20 cellular contexts compared by ENCODE assay signal in the genomic region with DNA sequence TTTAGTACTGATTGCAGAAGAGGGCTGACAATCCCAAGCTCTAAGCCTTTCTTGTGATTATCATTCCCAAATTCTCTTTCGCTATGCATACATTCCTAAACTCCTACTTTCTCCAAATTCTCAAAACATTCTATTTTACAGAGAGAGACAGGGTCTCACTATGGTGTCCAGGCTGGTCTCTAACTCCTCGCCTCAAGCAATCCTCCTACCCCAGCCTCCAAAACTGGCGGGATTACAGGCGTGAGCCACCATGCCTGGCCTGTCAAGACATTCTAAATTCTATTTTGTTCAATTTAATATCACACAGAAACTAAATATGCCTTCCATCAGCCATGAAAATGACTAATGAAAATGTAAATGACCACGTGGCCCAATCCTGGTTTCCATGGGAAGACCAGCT. TPM values are rescaled to one million over a fixed set of nuclear protein-coding genes. Genes with fewer than 3 reads are reported as not detected.
A peak's percentile ranks its signal among the peaks of the same experiment; 100 is the strongest.
DNase-seq lines count a peak whose midpoint lies in the region; ATAC-seq and TF ChIP-seq lines count a peak whose summit lies in the region.
"Had no signal": no experiment of that assay in that cellular context is flagged by ENCODE, and none has a peak within 500 bp of the region (broad histone marks: within the 10 kb centered on the region; RNA-seq: fewer than 3 reads in every experiment).

No MANE protein-coding gene starts in this region.

- H4K91ac ChIP-seq in trophoblast cell (ENCODE audit: low read depth, low read length): no peak overlapping the region

- H3K27ac Mint-ChIP-seq in activated CD4-positive, alpha-beta T cell treated with anti-CD3 and anti-CD28 coated beads for 36 hours: peak overlapping the region; percentile 27
- H3K27ac Mint-ChIP-seq in effector memory CD8-positive, alpha-beta T cell: peak overlapping the region; percentile 14 to 35

- H3K9ac ChIP-seq in trophoblast cell (ENCODE audit: low read length): no peak overlapping the region

- CTCF ChIA-PET in activated CD4-positive, alpha-beta T cell treated with anti-CD3 and anti-CD28 coated beads for 36 hours (lab: Charles Lee): interaction anchor here (1.6 kb wide), 1 partner anchor 15 kb away, joined by 4 read pairs; no protein-coding TSS in a partner anchor
- CTCF ChIA-PET in HEK293 (lab: Yijun Ruan, JAX): no interaction called here

- H3K9me3 Mint-ChIP-seq in activated CD4-positive, alpha-beta T cell treated with anti-CD3 and anti-CD28 coated beads for 36 hours (ENCODE audit: low read depth): no peaks in the 10 kb centered on the region
- no peaks in the 10 kb centered on the region for H3K9me3 Mint-ChIP-seq in effector memory CD8-positive, alpha-beta T cell
- H3K9me3 Mint-ChIP-seq: activated naive CD4-positive, alpha-beta T cell treated with anti-CD3 and anti-CD28 coated beads, Interleukin-2, amount 10 ng/mL, durations not matched to agents 7 days and 5 days; endodermal cell had no signal

- H3K27me3 ChIP-seq in trophoblast cell (ENCODE audit: insufficient read depth, low read length): no peaks in the 10 kb centered on the region
- H3K27me3 ChIP-seq: ovary, sigmoid colon, tibial artery had no signal

- no peaks in the 10 kb centered on the region for H3K27me3 Mint-ChIP-seq in activated CD4-positive, alpha-beta T cell treated with anti-CD3 and anti-CD28 coated beads for 36 hours
- H3K27me3 Mint-ChIP-seq in effector memory CD8-positive, alpha-beta T cell: no peaks in the 10 kb centered on the region
- H3K27me3 Mint-ChIP-seq: activated naive CD4-positive, alpha-beta T cell treated with anti-CD3 and anti-CD28 coated beads, Interleukin-2, amount 10 ng/mL, durations not matched to agents 7 days and 5 days had no signal

- no peak overlapping the region for H3K18ac ChIP-seq in trophoblast cell (ENCODE audit: low read length)

- POLR2A ChIA-PET in activated CD4-positive, alpha-beta T cell treated with anti-CD3 and anti-CD28 coated beads for 36 hours (lab: Charles Lee): interaction anchor here (1.1 to 1.2 kb wide), 2 partner anchors 24 to 31 kb away, joined by 3 to 6 read pairs; no protein-coding TSS in a partner anchor
- POLR2A ChIA-PET in HEK293 (lab: Yijun Ruan, JAX): no interaction called here

- intact Hi-C loops in activated CD4-positive, alpha-beta T cell treated with anti-CD3 and anti-CD28 coated beads for 36 hours (cut with DNase I, micrococcal nuclease): no loop called here

- no peaks in the 10 kb centered on the region for H3K79me1 ChIP-seq in trophoblast cell (ENCODE audit: low read length)

- H3K4me1 Mint-ChIP-seq in activated CD4-positive, alpha-beta T cell treated with anti-CD3 and anti-CD28 coated beads for 36 hours: peaks cover 88% of the 10 kb centered on the region
- H3K4me1 Mint-ChIP-seq in effector memory CD8-positive, alpha-beta T cell (ENCODE audit: low read depth in 2 of 2): peaks cover 65 to 83% of the 10 kb centered on the region in 2 donors

- H2AFZ ChIP-seq in trophoblast cell (ENCODE audit: insufficient read depth, low read length, poor library complexity): no peak overlapping the region

- H3K4me3 ChIP-seq in HEK293 (ENCODE audit: low read depth, low read length) (no peak overlapping the region), trophoblast cell (ENCODE audit: low read depth, low read length) (no peak overlapping the region)
- H3K4me3 ChIP-seq: lower lobe of right lung, ovary, sigmoid colon, tibial artery had no signal

- H3K4me2 ChIP-seq in trophoblast cell (ENCODE audit: low read length): no peak overlapping the region

- H3K4me1 ChIP-seq in HEK293 (ENCODE audit: control insufficient read depth, insufficient read depth, low read length) (peaks cover 12% of the 10 kb centered on the region), trophoblast cell (ENCODE audit: control insufficient read depth in 1 of 2, insufficient read depth in 2 of 2, low read length in 2 of 2) (peaks cover 13 to 15% of the 10 kb centered on the region in 2 experiments)

- H3K36me3 Mint-ChIP-seq in activated CD4-positive, alpha-beta T cell treated with anti-CD3 and anti-CD28 coated beads for 36 hours (ENCODE audit: low read depth): peaks cover 4% of the 10 kb centered on the region
- H3K36me3 Mint-ChIP-seq in effector memory CD8-positive, alpha-beta T cell (ENCODE audit: insufficient read depth): peaks cover 64% of the 10 kb centered on the region

- no peak overlapping the region for H4K8ac ChIP-seq in trophoblast cell (ENCODE audit: low read depth, low read length)

- DNase-seq in activated CD4-positive, alpha-beta T cell treated with anti-CD3 and anti-CD28 coated beads for 36 hours: no peak
- no peak for DNase-seq in activated CD4-positive, alpha-beta T cell treated with anti-CD3 and anti-CD28 coated beads, Interleukin-2, amount 50 U/mL, for 1 hour
- no peak for DNase-seq in effector memory CD8-positive, alpha-beta T cell
- no peak for DNase-seq in trophoblast cell
- no peak for DNase-seq in kidney tubule cell (ENCODE audit: low spot score)
- no peak for DNase-seq in NCI-H1092 (lab: John Stamatoyannopoulos, UW)
- DNase-seq: activated naive CD4-positive, alpha-beta T cell treated with anti-CD3 and anti-CD28 coated beads, Interleukin-2, amount 10 ng/mL, durations not matched to agents 7 days and 5 days; endodermal cell; lower lobe of right lung; NCI-H1105; NCI-H2081 treated with DMSO at 0.1 percent for 48 hours; NCI-H510A; ovary; sigmoid colon; stimulated activated naive CD4-positive, alpha-beta T cell treated with Interleukin-2 at 50 U/mL for 16 hours; T1000; tibial artery had no signal

- H3K36me3 ChIP-seq in HEK293 (ENCODE audit: control insufficient read depth in 2 of 2, insufficient read depth in 1 of 2, low read length in 2 of 2) (no peaks in the 10 kb centered on the region), trophoblast cell (ENCODE audit: control insufficient read depth in 1 of 2, insufficient read depth in 2 of 2, low read length in 2 of 2) (no peaks in the 10 kb centered on the region)
- H3K36me3 ChIP-seq: lower lobe of right lung, ovary, sigmoid colon, tibial artery had no signal

- H3K14ac ChIP-seq in trophoblast cell (ENCODE audit: low read length): no peak overlapping the region

- H2AK5ac ChIP-seq in trophoblast cell (ENCODE audit: low read length): no peak overlapping the region

- no peak overlapping the region for H2BK120ac ChIP-seq in trophoblast cell (ENCODE audit: insufficient read depth, low read length, poor library complexity)

- no peak overlapping the region for H3K4me3 Mint-ChIP-seq in activated CD4-positive, alpha-beta T cell treated with anti-CD3 and anti-CD28 coated beads for 36 hours
- peak overlapping the region; percentile 7 to 25 for H3K4me3 Mint-ChIP-seq in effector memory CD8-positive, alpha-beta T cell
- H3K4me3 Mint-ChIP-seq: activated naive CD4-positive, alpha-beta T cell treated with anti-CD3 and anti-CD28 coated beads, Interleukin-2, amount 10 ng/mL, durations not matched to agents 7 days and 5 days; endodermal cell had no signal

- no peak overlapping the region for H3K23ac ChIP-seq in trophoblast cell (ENCODE audit: low read length)

- WGBS in trophoblast cell (ENCODE audit: extremely low coverage, insufficient coverage, insufficient read length): 100% methylated on average over 1 of the region's 5 CpGs

- no peak for TF ChIP-seq CTCF in HEK293 (tag by site-specific recombination; IDR thresholded peaks at IDR 0.05)

- H3K79me2 ChIP-seq in trophoblast cell (ENCODE audit: control insufficient read depth, insufficient read depth, low read length, poor library complexity): peaks cover 33% of the 10 kb centered on the region

- H4K12ac ChIP-seq in trophoblast cell (ENCODE audit: low read depth, low read length): no peak overlapping the region

- H3K4ac ChIP-seq in trophoblast cell (ENCODE audit: low read depth, low read length): peak overlapping the region; percentile 55

- ATAC-seq in activated CD4-positive, alpha-beta T cell treated with anti-CD3 and anti-CD28 coated beads for 36 hours: no peak
- no peak for ATAC-seq in effector memory CD8-positive, alpha-beta T cell (replicated peaks)
- ATAC-seq in GM18861 (IDR thresholded peaks at IDR 0.05; ENCODE audit: unreplicated experiment): no peak

- no peak overlapping the region for H2BK12ac ChIP-seq in trophoblast cell (ENCODE audit: low read length)

- H3K27ac ChIP-seq in HEK293 (ENCODE audit: extremely low read depth, low read depth, low read length) (no peak overlapping the region), trophoblast cell (ENCODE audit: low read depth, low read length) (no peak overlapping the region)
- H3K27ac ChIP-seq: 22Rv1, lower lobe of right lung, ovary, sigmoid colon, tibial artery had no signal

- no peak overlapping the region for H2BK5ac ChIP-seq in trophoblast cell (ENCODE audit: low read depth, low read length, poor library complexity)

- H3K9me3 ChIP-seq in HEK293 (ENCODE audit: control insufficient read depth, insufficient read depth, low read depth, low read length) (no peaks in the 10 kb centered on the region), trophoblast cell (ENCODE audit: insufficient read depth, low read depth, low read length) (peaks cover 2% of the 10 kb centered on the region)
- H3K9me3 ChIP-seq: lower lobe of right lung, ovary, sigmoid colon, tibial artery had no signal

TF ChIP-seq in HEK293, 187 proteins besides CTCF, POLR2A, EP300 and RAD21:
- no peak for TF ChIP-seq ZNF311 (tag by site-specific recombination; IDR thresholded peaks at IDR 0.05; ENCODE audit: borderline replicate concordance)
- TF ChIP-seq ZNF121 (tag by site-specific recombination; IDR thresholded peaks at IDR 0.05): peak; percentile 31; the same call in 1 of the 2 replicates
- no peak for TF ChIP-seq ZNF214 (tag by site-specific recombination; IDR thresholded peaks at IDR 0.05; ENCODE audit: borderline replicate concordance)
- TF ChIP-seq ZNF184 (tag by site-specific recombination; IDR thresholded peaks at IDR 0.05): no peak
- no peak for TF ChIP-seq ZNF670 (tag by site-specific recombination; IDR thresholded peaks at IDR 0.05; ENCODE audit: low read depth)
- no peak for TF ChIP-seq ZNF350 (tag by site-specific recombination; IDR thresholded peaks at IDR 0.05)
- TF ChIP-seq ZNF248 (tag by site-specific recombination; IDR thresholded peaks at IDR 0.05): no peak
- no peak for TF ChIP-seq WT1 (tag by site-specific recombination; IDR thresholded peaks at IDR 0.05)
- TF ChIP-seq ZNF366 (tag by site-specific recombination; conservative IDR thresholded peaks at IDR 0.05): no peak

RNA-seq across cellular contexts. Expression of gene ANKRD11, which starts 39.8 kb away (rescaled TPM):
- 100 to 1,000 TPM; 144 to 145 TPM for total RNA-seq in activated CD4-positive, alpha-beta T cell treated with anti-CD3 and anti-CD28 coated beads for 36 hours
- polyA plus RNA-seq in trophoblast cell (2013): 101 and 102 TPM in 2 replicates

RNA-seq across cellular contexts. Expression of gene SPG7, which starts 57.7 kb away (rescaled TPM):
- total RNA-seq in activated CD4-positive, alpha-beta T cell treated with anti-CD3 and anti-CD28 coated beads for 36 hours: 10 to 100 TPM; 68.6 to 76.7 TPM
- 43.6 and 45.1 TPM in 2 replicates for polyA plus RNA-seq in trophoblast cell (2013)
